In genomic region chr5:132487095-132487428, GRCh38 we compare ENCODE assay signal across 2 cellular contexts.
TF ChIP-seq lines count a peak whose summit lies in the region.

No MANE protein-coding gene starts in this region.

TF ChIP-seq in liver, 16 proteins besides CTCF, POLR2A, EP300 and RAD21:
- no peak for TF ChIP-seq SP1 (IDR thresholded peaks at IDR 0.05)
- TF ChIP-seq ATF3 (IDR thresholded peaks at IDR 0.05) = no peak
- TF ChIP-seq MAX (IDR thresholded peaks at IDR 0.05) = no peak
- TF ChIP-seq HNF4G (IDR thresholded peaks at IDR 0.05) = no peak
- TF ChIP-seq HNF4A (conservative IDR thresholded peaks at IDR 0.05) = no peak
- no peak for TF ChIP-seq NR2F2 (IDR thresholded peaks at IDR 0.05)
- TF ChIP-seq TAF1 (conservative IDR thresholded peaks at IDR 0.05) = no peak

TF ChIP-seq in HepG2, 621 proteins besides CTCF, POLR2A, EP300 and RAD21:
- no peak for TF ChIP-seq ZZZ3 (CRISPR knock-in tag; IDR thresholded peaks at IDR 0.05; ENCODE audit: borderline replicate concordance)
- TF ChIP-seq THRA (CRISPR knock-in tag; IDR thresholded peaks at IDR 0.05; ENCODE audit: borderline replicate concordance) = no peak
- TF ChIP-seq TOPORS (CRISPR knock-in tag; IDR thresholded peaks at IDR 0.05) = no peak
- TF ChIP-seq ZBTB49 (CRISPR knock-in tag; IDR thresholded peaks at IDR 0.05; ENCODE audit: borderline replicate concordance) = no peak
- TF ChIP-seq MAFK (conservative IDR thresholded peaks at IDR 0.05 in 1 of 2, IDR thresholded peaks at IDR 0.05 in 1 of 2; ENCODE audit: low read length in 2 of 2) = no peak
- no peak for TF ChIP-seq BCLAF1 (IDR thresholded peaks at IDR 0.05)
- no peak for TF ChIP-seq ZNF597 (CRISPR knock-in tag; IDR thresholded peaks at IDR 0.05)
- no peak for TF ChIP-seq SALL1 (CRISPR knock-in tag; IDR thresholded peaks at IDR 0.05)
- TF ChIP-seq ZNF512 (CRISPR knock-in tag; IDR thresholded peaks at IDR 0.05) = no peak
- TF ChIP-seq NCOA5 (CRISPR knock-in tag; IDR thresholded peaks at IDR 0.05) = no peak
- TF ChIP-seq SMYD3 (CRISPR knock-in tag; IDR thresholded peaks at IDR 0.05) = no peak
- TF ChIP-seq ZNF318 (CRISPR knock-in tag; IDR thresholded peaks at IDR 0.05) = no peak
- no peak for TF ChIP-seq POLR2AphosphoS5 (IDR thresholded peaks at IDR 0.05; ENCODE audit: low read depth, low read length)
